22 cellular contexts compared by ENCODE assay signal in genomic region chr4:151458148-151458547, GRCh38. TPM values are rescaled to one million over a fixed set of nuclear protein-coding genes. Genes with fewer than 3 reads are reported as not detected.
"Had no signal": no experiment of that assay in that cellular context is flagged by ENCODE, and none has a peak within 500 bp of the region (broad histone marks: within the 10 kb centered on the region; RNA-seq: fewer than 3 reads in every experiment).

No MANE protein-coding gene starts in this region.

- H3K4me3 ChIP-seq: left ventricle myocardium inferior, spleen, thyroid gland, vagina had no signal

- FAIRE-seq: kidney, TTC549 had no signal

- H3K27me3 ChIP-seq: brain microvascular endothelial cell, spleen, thyroid gland, vagina had no signal

- ATAC-seq: activated CD8-positive, alpha-beta T cell treated with anti-CD3 and anti-CD28 coated beads, Interleukin-2, amount 10 ng/mL, durations not matched to agents 7 days and 5 days; activated naive CD4-positive, alpha-beta T cell treated with anti-CD3 and anti-CD28 coated beads, Interleukin-2, amount 50 U/mL, for 72 hours; activated T-cell treated with anti-CD3 and anti-CD28 coated beads, Interleukin-2, amount 50 U/mL, for 72 hours; effector memory CD8-positive, alpha-beta T cell; sciatic nerve had no signal

- H3K4me1 Mint-ChIP-seq: activated CD4-positive, alpha-beta T cell treated with anti-CD3 and anti-CD28 coated beads, Interleukin-2, amount 10 ng/mL, durations not matched to agents 24 days and 14 days had no signal

- H3K36me3 Mint-ChIP-seq: activated naive CD4-positive, alpha-beta T cell treated with anti-CD3 and anti-CD28 coated beads, Interleukin-2, amount 50 U/mL, for 72 hours had no signal

- H3K9me3 ChIP-seq: left ventricle myocardium inferior, spleen, thyroid gland, vagina had no signal

- H3K27ac Mint-ChIP-seq: activated CD4-positive, alpha-beta T cell treated with anti-CD3 and anti-CD28 coated beads, Interleukin-2, amount 10 ng/mL, durations not matched to agents 24 days and 14 days; activated CD8-positive, alpha-beta T cell treated with anti-CD3 and anti-CD28 coated beads, Interleukin-2, amount 10 ng/mL, durations not matched to agents 7 days and 5 days; activated naive CD4-positive, alpha-beta T cell treated with anti-CD3 and anti-CD28 coated beads, Interleukin-2, amount 50 U/mL, for 72 hours; activated T-cell treated with anti-CD3 and anti-CD28 coated beads, Interleukin-2, amount 50 U/mL, for 72 hours; effector memory CD8-positive, alpha-beta T cell had no signal

- H3K4me1 ChIP-seq: spleen, vagina had no signal

- H3K9me3 Mint-ChIP-seq: activated CD4-positive, alpha-beta T cell treated with anti-CD3 and anti-CD28 coated beads, Interleukin-2, amount 10 ng/mL, durations not matched to agents 24 days and 14 days; activated naive CD4-positive, alpha-beta T cell treated with anti-CD3 and anti-CD28 coated beads, Interleukin-2, amount 50 U/mL, for 72 hours; activated T-cell treated with anti-CD3 and anti-CD28 coated beads, Interleukin-2, amount 50 U/mL, for 72 hours; effector memory CD8-positive, alpha-beta T cell; nephron had no signal

- DNase-seq: activated CD4-positive, alpha-beta T cell treated with anti-CD3 and anti-CD28 coated beads, Interleukin-2, amount 10 ng/mL, durations not matched to agents 24 days and 14 days; activated CD4-positive, CD25-positive, alpha-beta regulatory T cell; activated CD8-positive, alpha-beta memory T cell treated with anti-CD3 and anti-CD28 coated beads, Interleukin-2, amount 50 U/mL, for 4 hours; activated CD8-positive, alpha-beta T cell treated with anti-CD3 and anti-CD28 coated beads, Interleukin-2, amount 10 ng/mL, durations not matched to agents 7 days and 5 days; activated gamma-delta T cell; activated T-cell treated with anti-CD3 and anti-CD28 coated beads, Interleukin-2, amount 50 U/mL, for 72 hours; amniotic stem cell; brain microvascular endothelial cell; dermis blood vessel endothelial cell; effector memory CD8-positive, alpha-beta T cell; kidney; left ventricle myocardium inferior; mesenchymal stem cell; occipital lobe; spleen; thyroid gland had no signal

- H3K4me3 Mint-ChIP-seq: activated CD4-positive, alpha-beta T cell treated with anti-CD3 and anti-CD28 coated beads, Interleukin-2, amount 10 ng/mL, durations not matched to agents 24 days and 14 days; activated CD8-positive, alpha-beta T cell treated with anti-CD3 and anti-CD28 coated beads, Interleukin-2, amount 10 ng/mL, durations not matched to agents 7 days and 5 days; activated T-cell treated with anti-CD3 and anti-CD28 coated beads, Interleukin-2, amount 50 U/mL, for 72 hours; effector memory CD8-positive, alpha-beta T cell; nephron had no signal

- H3K27ac ChIP-seq: brain microvascular endothelial cell, left ventricle myocardium inferior, spleen, thyroid gland, vagina had no signal

- H3K36me3 ChIP-seq: brain microvascular endothelial cell, left ventricle myocardium inferior, spleen, thyroid gland, vagina had no signal

RNA-seq across cellular contexts. Expression of gene FHIP1A, which starts 49.2 kb away (rescaled TPM):
- total RNA-seq: activated CD4-positive, alpha-beta T cell treated with anti-CD3 and anti-CD28 coated beads, Interleukin-2, amount 10 ng/mL, durations not matched to agents 24 days and 14 days; activated CD8-positive, alpha-beta T cell treated with anti-CD3 and anti-CD28 coated beads, Interleukin-2, amount 10 ng/mL, durations not matched to agents 7 days and 5 days; T-helper 2 cell treated with Interferon-gamma antibody and Interleukin-4, amounts not matched to agents 100 ng/mL and 5 ng/mL, for 36 hours had no signal
